16 cellular contexts compared by ENCODE assay signal in the genomic region with DNA sequence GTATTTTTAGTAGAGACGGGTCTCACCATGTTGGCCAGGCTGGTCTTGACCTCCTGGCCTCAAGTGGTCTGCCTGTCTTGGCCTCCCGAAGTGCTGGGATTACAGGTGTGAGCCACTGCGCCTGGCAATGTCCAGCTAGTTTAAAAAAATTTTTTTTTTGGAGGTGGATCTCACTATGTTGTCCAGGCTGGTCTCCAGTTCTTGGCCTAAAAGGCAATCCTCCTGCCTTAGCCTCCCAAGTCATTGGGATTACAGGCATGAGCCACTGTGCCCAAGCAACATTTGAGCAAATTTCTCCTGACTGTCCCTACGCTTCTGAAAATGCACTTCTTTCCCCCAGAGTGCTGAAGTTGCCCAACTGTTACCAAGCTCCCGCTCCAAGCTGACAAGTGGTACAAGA. TPM values are rescaled to one million over a fixed set of nuclear protein-coding genes. Genes with fewer than 3 reads are reported as not detected.
DNase-seq lines count a peak whose midpoint lies in the region; ATAC-seq lines count a peak whose summit lies in the region.
"Had no signal": no experiment of that assay in that cellular context is flagged by ENCODE, and none has a peak within 500 bp of the region (broad histone marks: within the 10 kb centered on the region; RNA-seq: fewer than 3 reads in every experiment).

No MANE protein-coding gene starts in this region.

- peaks cover 74% of the 10 kb centered on the region for H3K36me3 Mint-ChIP-seq in stimulated activated naive CD8-positive, alpha-beta T cell treated with anti-CD3 and anti-CD28 coated beads, Interleukin-15, Interleukin-2, amounts not matched to agents 100 ng/mL and 50 ng/mL, for 24 hours (ENCODE audit: low read depth)
- H3K36me3 Mint-ChIP-seq in activated T-helper 17 cell treated with anti-CD3 and anti-CD28 coated beads, Interleukin-2, amount 50 U/mL, for 72 hours (ENCODE audit: low read depth) = peaks cover 98% of the 10 kb centered on the region
- peaks cover 17% of the 10 kb centered on the region for H3K36me3 Mint-ChIP-seq in natural killer cell treated with Interleukin-12 subunit alpha and Interleukin-12 subunit beta and Interleukin-15 and Interleukin-18, amount 100 ng/mL, for 72 hours

- peak overlapping the region; percentile 98 for H3K27ac Mint-ChIP-seq in stimulated activated naive CD8-positive, alpha-beta T cell treated with anti-CD3 and anti-CD28 coated beads, Interleukin-15, Interleukin-2, amounts not matched to agents 100 ng/mL and 50 ng/mL, for 24 hours
- peak overlapping the region; percentile 98 for H3K27ac Mint-ChIP-seq in activated T-helper 17 cell treated with anti-CD3 and anti-CD28 coated beads, Interleukin-2, amount 50 U/mL, for 72 hours
- peak overlapping the region; percentile 96 to 98 for H3K27ac Mint-ChIP-seq in natural killer cell treated with Interleukin-12 subunit alpha and Interleukin-12 subunit beta and Interleukin-15 and Interleukin-18, amount 100 ng/mL, for 72 hours
- H3K27ac Mint-ChIP-seq: mesothelial cell of epicardium had no signal

- H3K36me3 ChIP-seq in MG63 = peaks cover 73% of the 10 kb centered on the region
- H3K36me3 ChIP-seq: prostate gland had no signal

- ATAC-seq in stimulated activated naive CD8-positive, alpha-beta T cell treated with anti-CD3 and anti-CD28 coated beads, Interleukin-15, Interleukin-2, amounts not matched to agents 100 U/mL and 50 U/mL, for 24 hours = no peak
- ATAC-seq in activated T-helper 17 cell treated with anti-CD3 and anti-CD28 coated beads, Interleukin-2, amount 50 U/mL, for 72 hours (replicated peaks) = no peak
- ATAC-seq in natural killer cell treated with Interleukin-12 subunit alpha and Interleukin-12 subunit beta and Interleukin-15 and Interleukin-18, amount 100 ng/mL, for 72 hours = no peak
- ATAC-seq in GM21423 (IDR thresholded peaks at IDR 0.05; ENCODE audit: unreplicated experiment) = no peak

- no peaks in the 10 kb centered on the region for H3K27me3 ChIP-seq in MG63

- no peak overlapping the region for H3K4me3 ChIP-seq in MG63
- H3K4me3 ChIP-seq: coronary artery, prostate gland had no signal

- no peaks in the 10 kb centered on the region for H3K9me3 ChIP-seq in MG63
- H3K9me3 ChIP-seq: prostate gland had no signal

- no peak for DNase-seq in stimulated activated naive CD8-positive, alpha-beta T cell treated with anti-CD3 and anti-CD28 coated beads, Interleukin-15, Interleukin-2, amounts not matched to agents 100 U/mL and 50 U/mL, for 24 hours
- DNase-seq in natural killer cell treated with Interleukin-12 subunit alpha and Interleukin-12 subunit beta and Interleukin-15 and Interleukin-18, amount 100 ng/mL, for 72 hours (ENCODE audit: low spot score) = no peak
- DNase-seq in MG63 = no peak
- DNase-seq in NCI-H226 = no peak
- DNase-seq in OCI-M2 (lab: John Stamatoyannopoulos, UW; ENCODE audit: unreplicated experiment) = no peak
- DNase-seq: activated CD4-positive, alpha-beta T cell treated with anti-CD3 and anti-CD28 coated beads for 1 hour; GF-D8; stimulated activated CD4-positive, alpha-beta T cell treated with anti-CD3 and anti-CD28 coated beads, Interleukin-2, amount 100 ng/mL, for 48 hours; stimulated activated naive CD4-positive, alpha-beta T cell had no signal

- H3K27me3 Mint-ChIP-seq in stimulated activated naive CD8-positive, alpha-beta T cell treated with anti-CD3 and anti-CD28 coated beads, Interleukin-15, Interleukin-2, amounts not matched to agents 100 ng/mL and 50 ng/mL, for 24 hours = no peaks in the 10 kb centered on the region
- H3K27me3 Mint-ChIP-seq in activated T-helper 17 cell treated with anti-CD3 and anti-CD28 coated beads, Interleukin-2, amount 50 U/mL, for 72 hours = no peaks in the 10 kb centered on the region
- H3K27me3 Mint-ChIP-seq in natural killer cell treated with Interleukin-12 subunit alpha and Interleukin-12 subunit beta and Interleukin-15 and Interleukin-18, amount 100 ng/mL, for 72 hours = no peaks in the 10 kb centered on the region

- H3K4me1 Mint-ChIP-seq in stimulated activated naive CD8-positive, alpha-beta T cell treated with anti-CD3 and anti-CD28 coated beads, Interleukin-15, Interleukin-2, amounts not matched to agents 100 ng/mL and 50 ng/mL, for 24 hours (ENCODE audit: low read depth) = peaks cover 97% of the 10 kb centered on the region
- peaks cover 52% of the 10 kb centered on the region for H3K4me1 Mint-ChIP-seq in activated T-helper 17 cell treated with anti-CD3 and anti-CD28 coated beads, Interleukin-2, amount 50 U/mL, for 72 hours
- H3K4me1 Mint-ChIP-seq in natural killer cell treated with Interleukin-12 subunit alpha and Interleukin-12 subunit beta and Interleukin-15 and Interleukin-18, amount 100 ng/mL, for 72 hours (ENCODE audit: low read depth in 2 of 2) = peaks cover 74 to 81% of the 10 kb centered on the region in 2 donors

- no peaks in the 10 kb centered on the region for H3K9me3 Mint-ChIP-seq in stimulated activated naive CD8-positive, alpha-beta T cell treated with anti-CD3 and anti-CD28 coated beads, Interleukin-15, Interleukin-2, amounts not matched to agents 100 ng/mL and 50 ng/mL, for 24 hours
- H3K9me3 Mint-ChIP-seq in activated T-helper 17 cell treated with anti-CD3 and anti-CD28 coated beads, Interleukin-2, amount 50 U/mL, for 72 hours = no peaks in the 10 kb centered on the region
- H3K9me3 Mint-ChIP-seq in natural killer cell treated with Interleukin-12 subunit alpha and Interleukin-12 subunit beta and Interleukin-15 and Interleukin-18, amount 100 ng/mL, for 72 hours = no peaks in the 10 kb centered on the region
- H3K9me3 Mint-ChIP-seq: mesothelial cell of epicardium had no signal

- H3K4me3 Mint-ChIP-seq in stimulated activated naive CD8-positive, alpha-beta T cell treated with anti-CD3 and anti-CD28 coated beads, Interleukin-15, Interleukin-2, amounts not matched to agents 100 ng/mL and 50 ng/mL, for 24 hours = no peak overlapping the region
- peak overlapping the region; percentile 93 for H3K4me3 Mint-ChIP-seq in activated T-helper 17 cell treated with anti-CD3 and anti-CD28 coated beads, Interleukin-2, amount 50 U/mL, for 72 hours
- H3K4me3 Mint-ChIP-seq in natural killer cell treated with Interleukin-12 subunit alpha and Interleukin-12 subunit beta and Interleukin-15 and Interleukin-18, amount 100 ng/mL, for 72 hours = peak overlapping the region; percentile 50
- H3K4me3 Mint-ChIP-seq: mesothelial cell of epicardium had no signal

RNA-seq across cellular contexts. Expression of gene MAP3K14, which starts 8.0 kb away (rescaled TPM):
- 10 to 100 TPM; 36.3 to 49.5 TPM for total RNA-seq in activated T-helper 17 cell treated with anti-CD3 and anti-CD28 coated beads, Interleukin-2, amount 50 U/mL, for 72 hours
- 10 to 100 TPM; 65.9 to 75.4 TPM for total RNA-seq in natural killer cell treated with Interleukin-12 subunit alpha and Interleukin-12 subunit beta and Interleukin-15 and Interleukin-18, amount 100 ng/mL, for 72 hours
- total RNA-seq in MG63 (2014; rRNA removed; shearing (Covaris generic); ENCODE audit: low replicate concordance) = 13.4 and 18.7 TPM in 2 replicates

RNA-seq across cellular contexts. Expression of gene SPATA32, which starts 46.9 kb away (rescaled TPM):
- under 1 TPM; 0.13 to 0.32 TPM for total RNA-seq in activated T-helper 17 cell treated with anti-CD3 and anti-CD28 coated beads, Interleukin-2, amount 50 U/mL, for 72 hours
- total RNA-seq in natural killer cell treated with Interleukin-12 subunit alpha and Interleukin-12 subunit beta and Interleukin-15 and Interleukin-18, amount 100 ng/mL, for 72 hours = under 1 TPM; 0.62 to 0.81 TPM
- total RNA-seq in MG63 (2014; rRNA removed; shearing (Covaris generic); ENCODE audit: low replicate concordance) = not detected in 2 replicates
- total RNA-seq: M059J, mesothelial cell of epicardium had no signal
